ENCODE assay signal across 8 cellular contexts in genomic region chr2:193695367-193695766, GRCh38.
DNase-seq lines count a peak whose midpoint lies in the region; ATAC-seq, FAIRE-seq and TF ChIP-seq lines count a peak whose summit lies in the region.

No MANE protein-coding gene starts in this region.

- H2BK15ac ChIP-seq in H1 (ENCODE audit: low read length) = no peak overlapping the region

- no peak overlapping the region for H3K4ac ChIP-seq in H1 (replicated peaks; ENCODE audit: insufficient read length, low read depth, low read length)

- H3K9me3 ChIP-seq in H1 (ENCODE audit: insufficient read depth in 2 of 2, low read depth in 1 of 2, low read length in 1 of 2) = no peaks in the 10 kb centered on the region

- no peak overlapping the region for H4K91ac ChIP-seq in H1 (replicated peaks; ENCODE audit: insufficient read length, low read length)

- no peaks in the 10 kb centered on the region for H3K79me1 ChIP-seq in H1 (ENCODE audit: low read depth, low read length)

- no peaks in the 10 kb centered on the region for H4K20me1 ChIP-seq in H1 (replicated peaks in 1 of 2; ENCODE audit: control insufficient read depth in 1 of 2, insufficient read depth in 2 of 2, low read length in 2 of 2)

- no peak overlapping the region for H2AFZ ChIP-seq in H1 (ENCODE audit: low read length)

- H4K5ac ChIP-seq in H1 (ENCODE audit: insufficient read length, low read depth, low read length) = no peak overlapping the region

- no peak overlapping the region for H3K56ac ChIP-seq in H1 (replicated peaks; ENCODE audit: insufficient read length, low read depth, low read length)

- no peak overlapping the region for H3K14ac ChIP-seq in H1 (ENCODE audit: insufficient read length)

- no peak overlapping the region for H3K23ac ChIP-seq in H1 (ENCODE audit: insufficient read length)

- CTCF ChIA-PET in HEK293T (lab: Yijun Ruan, JAX) = no interaction called here
- CTCF ChIA-PET in H1 (lab: Charles Lee; ENCODE audit: partially characterized antibody) = interaction anchor here (0.6 to 1.5 kb wide), 18 partner anchors 10 to 395 kb away, joined by 3 to 6 read pairs (median 3); no protein-coding TSS in a partner anchor

- no peaks in the 10 kb centered on the region for H3K36me3 ChIP-seq in H1 (ENCODE audit: control insufficient read depth in 2 of 4, insufficient read depth in 4 of 4, low read length in 3 of 4)

- POLR2A ChIA-PET in HEK293T (lab: Yijun Ruan, JAX) (no interaction called here), H1 (lab: Charles Lee; ENCODE audit: partially characterized antibody) (no interaction called here)

- no peak overlapping the region for H2AK5ac ChIP-seq in H1 (ENCODE audit: low read depth, low read length)

- no peak overlapping the region for H2BK120ac ChIP-seq in H1 (replicated peaks; ENCODE audit: low read depth, low read length)

- ATAC-seq in GM19455 (IDR thresholded peaks at IDR 0.05; ENCODE audit: unreplicated experiment) = no peak
- ATAC-seq in HG02970 (IDR thresholded peaks at IDR 0.05; ENCODE audit: low FRiP score, unreplicated experiment) = no peak

- WGBS in H1 (ENCODE audit: extremely low coverage in 1 of 2, insufficient coverage in 1 of 2, insufficient read length in 1 of 2, insufficient replicate concordance in 2 of 2, low coverage in 1 of 2, low lambda C conversion rate in 2 of 2, missing lambda C conversion rate in 1 of 2), 2 experiments = 56% methylated on average over 1 of the region's 1 CpG; no CpG with 5 or more reads in 1 of the 2 experiments

- no peak overlapping the region for H3K4me2 ChIP-seq in H1 (ENCODE audit: insufficient read depth in 1 of 2, low read depth in 2 of 2, low read length in 2 of 2)

- no peak overlapping the region for H3K9ac ChIP-seq in H1 (replicated peaks in 1 of 4; ENCODE audit: extremely low read depth in 1 of 4, low read depth in 3 of 4, low read length in 3 of 4)

- peak; percentile 58 to 60 for TF ChIP-seq RAD21 in H1 (IDR thresholded peaks at IDR 0.05 in 1 of 2, conservative IDR thresholded peaks at IDR 0.05 in 1 of 2; ENCODE audit: low read depth in 2 of 2, low read length in 2 of 2)

- no peak overlapping the region for H3K4me3 ChIP-seq in H1 (ENCODE audit: extremely low read depth in 1 of 4, insufficient read depth in 2 of 4, low read depth in 3 of 4, low read length in 4 of 4)

- no peak overlapping the region for H2BK5ac ChIP-seq in H1 (ENCODE audit: low read depth, low read length)

- no peak for TF ChIP-seq EP300 in H1 (IDR thresholded peaks at IDR 0.05; ENCODE audit: borderline replicate concordance in 1 of 2, low read depth in 2 of 2, low read length in 2 of 2)

- no peak overlapping the region for H4K8ac ChIP-seq in H1 (ENCODE audit: extremely low read depth, insufficient read depth, low read length)

- no peaks in the 10 kb centered on the region for H3K4me1 ChIP-seq in H1 (replicated peaks in 1 of 4; ENCODE audit: control insufficient read depth in 3 of 4, insufficient read depth in 4 of 4, low read length in 3 of 4)

- H2BK20ac ChIP-seq in H1 (ENCODE audit: low read length) = no peak overlapping the region

- FAIRE-seq in H1 (lab: Jason Lieb, UNC) = no peak

- DNase-seq in GM03348 (ENCODE audit: low spot score) (peak; percentile 37), HEK293T (ENCODE audit: extremely low spot score) (peak; percentile 17), NCI-H2227 (lab: John Stamatoyannopoulos, UW; ENCODE audit: unreplicated experiment) (peak; percentile 33), H1 (ENCODE audit: low read depth in 1 of 2, low spot score in 2 of 2) (no peak), hippocampal formation (lab: John Stamatoyannopoulos, UW) (no peak)
- DNase-seq in activated effector memory CD4-positive, alpha-beta T cell treated with Interleukin-2 at 50 U/mL for 16 hours = no peak

- H3K79me2 ChIP-seq in H1 (ENCODE audit: control insufficient read depth in 1 of 2, insufficient read depth in 2 of 2, low read length in 2 of 2) = no peaks in the 10 kb centered on the region

- no peaks in the 10 kb centered on the region for H3K27me3 ChIP-seq in H1 (replicated peaks in 1 of 4; ENCODE audit: control insufficient read depth in 3 of 4, extremely low read depth in 1 of 4, insufficient read depth in 3 of 4, low read length in 3 of 4)

- H3K27ac ChIP-seq in H1 (ENCODE audit: low read depth, low read length) = no peak overlapping the region

- TF ChIP-seq POLR2A in H1 (IDR thresholded peaks at IDR 0.05; ENCODE audit: control extremely low read depth in 1 of 2, low read depth in 2 of 2, low read length in 2 of 2) = no peak

- H3K23me2 ChIP-seq in H1 (ENCODE audit: low read depth, low read length) = no peaks in the 10 kb centered on the region

- H3K18ac ChIP-seq in H1 (ENCODE audit: extremely low read depth, low read length) = no peak overlapping the region

- peak in 2 of 3 experiments; percentile 25 to 47; a peak in 2 of 4 replicates for TF ChIP-seq CTCF in H1 (IDR thresholded peaks at IDR 0.05; ENCODE audit: control extremely low read depth in 1 of 3, insufficient read depth in 1 of 3, low read depth in 1 of 3, low read length in 3 of 3)

- no peak overlapping the region for H2BK12ac ChIP-seq in H1 (ENCODE audit: low read depth, low read length)

TF ChIP-seq in HEK293T, 16 proteins besides CTCF, POLR2A, EP300 and RAD21:
- TF ChIP-seq HDGF (IDR thresholded peaks at IDR 0.05; ENCODE audit: borderline replicate concordance) (no peak), TARDBP (IDR thresholded peaks at IDR 0.05) (no peak), FOXM1 (IDR thresholded peaks at IDR 0.05; ENCODE audit: borderline replicate concordance) (no peak), NFRKB (IDR thresholded peaks at IDR 0.05) (no peak), CTBP1 (IDR thresholded peaks at IDR 0.05; ENCODE audit: borderline replicate concordance) (no peak), ARNT (IDR thresholded peaks at IDR 0.05) (no peak), FOXA1 (IDR thresholded peaks at IDR 0.05) (no peak), BHLHE40 (IDR thresholded peaks at IDR 0.05; ENCODE audit: borderline replicate concordance) (no peak), ZNF384 (IDR thresholded peaks at IDR 0.05) (no peak)

TF ChIP-seq in H1, 55 proteins besides CTCF, POLR2A, EP300 and RAD21:
- TF ChIP-seq POLR2AphosphoS5 (IDR thresholded peaks at IDR 0.05; ENCODE audit: low read depth, low read length) (no peak), MAFK (IDR thresholded peaks at IDR 0.05; ENCODE audit: low read depth, low read length) (no peak), SIN3A (conservative IDR thresholded peaks at IDR 0.05 in 1 of 2, IDR thresholded peaks at IDR 0.05 in 1 of 2; ENCODE audit: low read depth in 1 of 2, low read length in 2 of 2) (no peak), JUND (IDR thresholded peaks at IDR 0.05; ENCODE audit: low read length) (no peak), SAP30 (IDR thresholded peaks at IDR 0.05; ENCODE audit: insufficient read depth, insufficient replicate concordance, low read length) (no peak)

Comparison
In these comparisons a context has a peak if more than half of its experiments do, and no peak if none do; other contexts are left out.
1. DNase-seq: peak in GM03348 (single experiment), HEK293T (single experiment) and NCI-H2227 (single experiment); none in H1 (0 of 2), hippocampal formation (0 of 2) and activated effector memory CD4-positive, alpha-beta T cell treated with Interleukin-2 at 50 U/mL for 16 hours (single experiment).